In the genomic region with DNA sequence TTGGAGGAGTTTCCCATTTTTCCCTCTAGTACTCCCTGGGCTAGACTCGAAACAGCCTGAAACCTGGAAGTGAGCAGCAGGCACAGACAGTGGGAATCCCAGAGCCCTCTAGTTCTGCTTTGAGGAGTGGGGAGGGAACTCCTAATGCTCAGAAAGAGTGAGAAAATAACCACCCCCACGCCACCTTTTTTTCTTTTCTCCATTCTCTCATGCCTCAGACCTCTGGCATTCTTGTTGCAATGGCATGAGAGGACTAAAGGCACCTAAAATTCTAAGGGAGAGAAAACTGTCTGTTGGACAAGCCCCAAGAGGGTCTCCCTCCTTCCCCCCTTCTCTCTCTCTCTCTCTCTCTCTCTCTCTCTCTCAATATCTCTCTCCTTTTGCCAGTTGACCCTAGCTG, we compare ENCODE assay signal across 17 cellular contexts. TPM values are rescaled to one million over a fixed set of nuclear protein-coding genes. Genes with fewer than 3 reads are reported as not detected.
DNase-seq lines count a peak whose midpoint lies in the region; ATAC-seq and TF ChIP-seq lines count a peak whose summit lies in the region.
"Had no signal": no experiment of that assay in that cellular context is flagged by ENCODE, and none has a peak within 500 bp of the region (broad histone marks: within the 10 kb centered on the region; RNA-seq: fewer than 3 reads in every experiment).

No MANE protein-coding gene starts in this region.

- H3K36me3 ChIP-seq in ascending aorta (no peaks in the 10 kb centered on the region), mesenchymal stem cell (ENCODE audit: control insufficient read depth in 1 of 2, insufficient read depth in 2 of 2, low read depth in 1 of 2, low read length in 2 of 2) (no peaks in the 10 kb centered on the region), tibial nerve (no peaks in the 10 kb centered on the region)
- H3K36me3 ChIP-seq: BLaER1 treated with 17β-estradiol and CSF1 and Interleukin-3, amounts not matched to agents 10 nM and 100 nM; cardiac muscle cell; left ventricle myocardium inferior had no signal

- H3K27me3 ChIP-seq in ascending aorta (no peaks in the 10 kb centered on the region), mesenchymal stem cell (ENCODE audit: control insufficient read depth in 1 of 2, insufficient read depth in 1 of 2, low read length in 2 of 2) (no peaks in the 10 kb centered on the region), tibial nerve (no peaks in the 10 kb centered on the region)
- H3K27me3 ChIP-seq: BLaER1 treated with 17β-estradiol and CSF1 and Interleukin-3, amounts not matched to agents 10 nM and 100 nM; cardiac muscle cell had no signal

- peaks cover 4% of the 10 kb centered on the region for H3K79me1 ChIP-seq in mesenchymal stem cell (replicated peaks; ENCODE audit: low read length, poor library complexity, severe bottlenecking)

- H3K4me1 ChIP-seq in ascending aorta: peaks cover 0 to 4% of the 10 kb centered on the region in 2 donors
- H3K4me1 ChIP-seq in mesenchymal stem cell (ENCODE audit: control insufficient read depth, insufficient read depth, low read depth, low read length): peaks cover 16% of the 10 kb centered on the region
- H3K4me1 ChIP-seq in tibial nerve: peaks cover 0 to 46% (median 13%) of the 10 kb centered on the region in 4 donors

- H3K27ac ChIP-seq in ascending aorta (peak overlapping the region; percentile 14 to 19), mesenchymal stem cell (ENCODE audit: low read length, poor library complexity, severe bottlenecking) (peak overlapping the region; percentile 63), tibial nerve (peak overlapping the region; percentile 32 to 72 (median 52))
- H3K27ac ChIP-seq: BLaER1 treated with 17β-estradiol and CSF1 and Interleukin-3, amounts not matched to agents 10 nM and 100 nM; cardiac muscle cell; left ventricle myocardium inferior had no signal

- peak overlapping the region in 1 of 2 experiments; percentile 48 for H2BK12ac ChIP-seq in mesenchymal stem cell (ENCODE audit: low read length in 2 of 2)

- no peak overlapping the region for H3K23ac ChIP-seq in mesenchymal stem cell (ENCODE audit: low read length in 2 of 2)

- H2AFZ ChIP-seq in mesenchymal stem cell (ENCODE audit: low read depth, low read length): no peak overlapping the region

- intact Hi-C loops in ascending aorta (cut with DNase I): loop anchor here (10.0 kb wide), 1 partner anchor 321 kb away; no protein-coding TSS in a partner anchor
- intact Hi-C loops in cardiac septum (cut with DNase I): no loop called here

- H3K14ac ChIP-seq in mesenchymal stem cell (ENCODE audit: low read length in 2 of 2): no peak overlapping the region

- TF ChIP-seq CTCF in ascending aorta (IDR thresholded peaks at IDR 0.05): no peak
- no peak for TF ChIP-seq CTCF in tibial nerve (IDR thresholded peaks at IDR 0.05)

- H2BK15ac ChIP-seq in mesenchymal stem cell (ENCODE audit: low read depth, poor library complexity, severe bottlenecking): no peak overlapping the region

- H3K4me3 ChIP-seq in ascending aorta (no peak overlapping the region), mesenchymal stem cell (ENCODE audit: insufficient read depth in 1 of 2, low read depth in 1 of 2, low read length in 2 of 2) (no peak overlapping the region), tibial nerve (no peak overlapping the region)
- H3K4me3 ChIP-seq: BLaER1 treated with 17β-estradiol and CSF1 and Interleukin-3, amounts not matched to agents 10 nM and 100 nM; cardiac muscle cell; left ventricle myocardium inferior had no signal

- H2BK5ac ChIP-seq in mesenchymal stem cell (ENCODE audit: low read depth, low read length, poor library complexity, severe bottlenecking): no peak overlapping the region

- no peak for ATAC-seq in GM18519 (IDR thresholded peaks at IDR 0.05; ENCODE audit: low FRiP score, unreplicated experiment)

- H4K8ac ChIP-seq in mesenchymal stem cell (ENCODE audit: low read length): no peak overlapping the region

- no peaks in the 10 kb centered on the region for H3K9me3 ChIP-seq in ascending aorta
- peaks cover 3% of the 10 kb centered on the region for H3K9me3 ChIP-seq in mesenchymal stem cell (ENCODE audit: control insufficient read depth, low read length)
- no peaks in the 10 kb centered on the region for H3K9me3 ChIP-seq in tibial nerve
- H3K9me3 ChIP-seq: left ventricle myocardium inferior had no signal

- no peak for TF ChIP-seq POLR2A in tibial nerve (IDR thresholded peaks at IDR 0.05)

- no CpG with 5 or more reads among the region's 2 CpGs for WGBS in mesenchymal stem cell
- 58 to 68% methylated on average over 2 of the region's 2 CpGs for WGBS in tibial nerve, 2 donors

- H2AK5ac ChIP-seq in mesenchymal stem cell (ENCODE audit: low read length, severe bottlenecking): no peak overlapping the region

- H3K18ac ChIP-seq in mesenchymal stem cell (ENCODE audit: low read depth in 1 of 2, low read length in 2 of 2): peak overlapping the region in 1 of 2 experiments; percentile 48

- H3K4me2 ChIP-seq in mesenchymal stem cell (ENCODE audit: low read length, poor library complexity, severe bottlenecking): no peak overlapping the region

- peak overlapping the region in 1 of 2 experiments; percentile 53 for H3K4ac ChIP-seq in mesenchymal stem cell (ENCODE audit: low read depth in 1 of 2, low read length in 2 of 2)

- peak; percentile 10 for DNase-seq in H4 (ENCODE audit: low spot score)
- no peak for DNase-seq in ascending aorta (ENCODE audit: low spot score in 2 of 2)
- no peak for DNase-seq in mesenchymal stem cell
- no peak for DNase-seq in tibial nerve (ENCODE audit: low spot score in 2 of 2)
- DNase-seq in NCI-H1417 treated with DMSO at 0.1 percent for 48 hours (lab: John Stamatoyannopoulos, UW): no peak
- no peak for DNase-seq in cardiac septum (ENCODE audit: low spot score)
- DNase-seq: activated CD4-positive, alpha-beta T cell treated with anti-CD3 and anti-CD28 coated beads, Interleukin-2, amount 50 U/mL, for 1 hour; activated naive CD4-positive, alpha-beta T cell treated with anti-CD3 and anti-CD28 coated beads, Interleukin-2, amount 50 U/mL, for 16 hours; DMS153; left ventricle myocardium inferior; NCI-H2029 treated with DMSO at 0.1 percent for 48 hours; NCI-H526 treated with DMSO at 0.1 percent for 48 hours had no signal

- TF ChIP-seq EP300 in tibial nerve (IDR thresholded peaks at IDR 0.05): no peak

- peak overlapping the region; percentile 57 for H3K9ac ChIP-seq in mesenchymal stem cell (ENCODE audit: low read length)
- H3K9ac ChIP-seq: BLaER1 treated with 17β-estradiol and CSF1 and Interleukin-3, amounts not matched to agents 10 nM and 100 nM had no signal

- no peak overlapping the region for H2BK120ac ChIP-seq in mesenchymal stem cell (ENCODE audit: low read depth, low read length)

- H4K91ac ChIP-seq in mesenchymal stem cell (ENCODE audit: low read length): no peak overlapping the region

RNA-seq across cellular contexts. Expression of gene IRF1, which starts 15.1 kb away (rescaled TPM):
- 14.3 and 30.2 TPM in 2 replicates for total RNA-seq in H4 (2014; rRNA removed; shearing (Covaris generic))
- total RNA-seq in ascending aorta (57.7 TPM), tibial nerve (10 to 100 TPM; 15.1 to 36.9 (median 28.4) TPM), cardiac septum (19.9 TPM)
- 33.6 TPM for polyA plus RNA-seq in mesenchymal stem cell (2013, experiment 1 of 2)
- polyA plus RNA-seq in mesenchymal stem cell (2013, experiment 2 of 2): 35.8 TPM

RNA-seq across cellular contexts. Expression of gene IL5, which starts 37.7 kb away (rescaled TPM):
- not detected in 2 replicates for total RNA-seq in H4 (2014; rRNA removed; shearing (Covaris generic))
- total RNA-seq in ascending aorta: not detected
- polyA plus RNA-seq in mesenchymal stem cell (2013, experiment 1 of 2): not detected
- polyA plus RNA-seq in mesenchymal stem cell (2013, experiment 2 of 2): not detected
- not detected for total RNA-seq in tibial nerve
- not detected for total RNA-seq in cardiac septum
- total RNA-seq: cardiac muscle cell, left ventricle myocardium inferior, PC-3, renal cortical epithelial cell had no signal
- polyA plus RNA-seq: cardiac muscle cell had no signal

RNA-seq across cellular contexts. Expression of gene RAD50, which starts 51.1 kb away (rescaled TPM):
- 23.2 and 24.8 TPM in 2 replicates for total RNA-seq in H4 (2014; rRNA removed; shearing (Covaris generic))
- total RNA-seq in ascending aorta (29.4 TPM), tibial nerve (10 to 100 TPM; 36.5 to 40.5 (median 39.2) TPM), cardiac septum (27.7 TPM)
- 20.7 TPM for polyA plus RNA-seq in mesenchymal stem cell (2013, experiment 1 of 2)
- 19.7 TPM for polyA plus RNA-seq in mesenchymal stem cell (2013, experiment 2 of 2)
